In genomic region chr17:49734666-49735490, GRCh38 we compare ENCODE assay signal across 1 cellular context.
TF ChIP-seq lines count a peak whose summit lies in the region.

No MANE protein-coding gene starts in this region.

TF ChIP-seq in HEK293, 187 proteins besides CTCF, POLR2A, EP300 and RAD21 (continued from another document):
- TF ChIP-seq ZNF274 (IDR thresholded peaks at IDR 0.05; ENCODE audit: low read length): no peak
- no peak for TF ChIP-seq ZNF274 (tag by site-specific recombination; IDR thresholded peaks at IDR 0.05; ENCODE audit: borderline replicate concordance)
- no peak for TF ChIP-seq ZNF529 (tag by site-specific recombination; IDR thresholded peaks at IDR 0.05; ENCODE audit: insufficient replicate concordance)
- no peak for TF ChIP-seq ZNF707 (tag by site-specific recombination; IDR thresholded peaks at IDR 0.05)
